Comparison of ENCODE assay signal across 1 cellular context in the genomic region with DNA sequence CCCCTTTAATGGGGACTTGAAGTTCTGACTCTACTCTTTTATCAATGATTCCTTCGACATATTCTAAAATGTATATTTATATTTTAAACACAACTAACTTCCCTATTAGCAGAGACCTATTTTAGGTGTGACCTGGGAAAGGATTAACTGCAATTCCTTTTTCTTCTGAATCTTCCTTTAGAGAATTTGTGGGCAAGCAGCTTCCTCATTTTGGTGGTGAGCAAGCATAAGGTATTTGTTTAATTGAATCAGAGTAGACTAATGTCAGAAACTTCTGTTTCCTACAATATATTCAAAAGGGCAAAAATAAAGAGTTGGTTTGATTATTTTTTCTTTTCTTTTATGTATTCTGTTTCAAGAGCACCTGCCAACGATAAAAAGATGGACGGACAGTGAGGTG.
TF ChIP-seq lines count a peak whose summit lies in the region.

No MANE protein-coding gene starts in this region.

TF ChIP-seq in GM12878, 131 proteins besides CTCF, POLR2A, EP300 and RAD21 (continued from another document and continues in another):
- TF ChIP-seq, protein P1, sequence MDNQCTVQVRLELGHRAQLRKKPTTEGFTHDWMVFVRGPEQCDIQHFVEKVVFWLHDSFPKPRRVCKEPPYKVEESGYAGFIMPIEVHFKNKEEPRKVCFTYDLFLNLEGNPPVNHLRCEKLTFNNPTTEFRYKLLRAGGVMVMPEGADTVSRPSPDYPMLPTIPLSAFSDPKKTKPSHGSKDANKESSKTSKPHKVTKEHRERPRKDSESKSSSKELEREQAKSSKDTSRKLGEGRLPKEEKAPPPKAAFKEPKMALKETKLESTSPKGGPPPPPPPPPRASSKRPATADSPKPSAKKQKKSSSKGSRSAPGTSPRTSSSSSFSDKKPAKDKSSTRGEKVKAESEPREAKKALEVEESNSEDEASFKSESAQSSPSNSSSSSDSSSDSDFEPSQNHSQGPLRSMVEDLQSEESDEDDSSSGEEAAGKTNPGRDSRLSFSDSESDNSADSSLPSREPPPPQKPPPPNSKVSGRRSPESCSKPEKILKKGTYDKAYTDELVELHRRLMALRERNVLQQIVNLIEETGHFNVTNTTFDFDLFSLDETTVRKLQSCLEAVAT (IDR thresholded peaks at IDR 0.05), result no peak
- TF ChIP-seq RFX5 (IDR thresholded peaks at IDR 0.05; ENCODE audit: low read depth, low read length) (no peak), CBFB (IDR thresholded peaks at IDR 0.05; ENCODE audit: low read depth) (no peak), POU2F2 (IDR thresholded peaks at IDR 0.05; ENCODE audit: borderline replicate concordance, low read depth, low read length) (no peak), NR2F1 (conservative IDR thresholded peaks at IDR 0.05) (no peak), CHD4 (IDR thresholded peaks at IDR 0.05) (no peak), ZNF274 (IDR thresholded peaks at IDR 0.05; ENCODE audit: insufficient read depth, insufficient read length) (no peak), ZNF622 (IDR thresholded peaks at IDR 0.05) (no peak), ZNF24 (IDR thresholded peaks at IDR 0.05) (no peak), YY1 (IDR thresholded peaks at IDR 0.05; ENCODE audit: low read depth, low read length) (no peak), NRF1 (conservative IDR thresholded peaks at IDR 0.05; ENCODE audit: low read depth, low read length) (no peak), NBN (IDR thresholded peaks at IDR 0.05) (no peak), CBX3 (IDR thresholded peaks at IDR 0.05; ENCODE audit: borderline replicate concordance, low read depth) (no peak), ZBED1 (IDR thresholded peaks at IDR 0.05; ENCODE audit: borderline replicate concordance) (no peak), MEF2B (IDR thresholded peaks at IDR 0.05; ENCODE audit: partially characterized antibody, poor library complexity, severe bottlenecking) (peak; percentile 28), MYB (IDR thresholded peaks at IDR 0.05; ENCODE audit: borderline replicate concordance, low read depth, low read length) (no peak), EGR1 (IDR thresholded peaks at IDR 0.05; ENCODE audit: borderline replicate concordance in 1 of 2, low read depth in 2 of 2, low read length in 2 of 2) (no peak), KLF5 (IDR thresholded peaks at IDR 0.05; ENCODE audit: partially characterized antibody) (no peak), IKZF1 (conservative IDR thresholded peaks at IDR 0.05) (peak; percentile 46; the same call in 1 of the 2 replicates), E2F8 (IDR thresholded peaks at IDR 0.05; ENCODE audit: low read depth, partially characterized antibody) (no peak), BCL11A (IDR thresholded peaks at IDR 0.05; ENCODE audit: low read depth, low read length) (no peak), MTA2 (IDR thresholded peaks at IDR 0.05; ENCODE audit: low read depth) (peak; percentile 64), ZZZ3 (IDR thresholded peaks at IDR 0.05; ENCODE audit: control insufficient read depth, insufficient read length, low read depth) (no peak), SPI1 (IDR thresholded peaks at IDR 0.05; ENCODE audit: borderline replicate concordance, insufficient read depth, low read depth, low read length) (peak; percentile 64; the same call in 1 of the 2 replicates), HDAC2 (IDR thresholded peaks at IDR 0.05) (no peak), RAD51 (IDR thresholded peaks at IDR 0.05) (no peak), CEBPZ (IDR thresholded peaks at IDR 0.05; ENCODE audit: low read depth, low read length) (no peak), SUZ12 (IDR thresholded peaks at IDR 0.05; ENCODE audit: unreplicated experiment) (no peak), PAX8 (IDR thresholded peaks at IDR 0.05) (no peak), ATF7 (IDR thresholded peaks at IDR 0.05; ENCODE audit: low read depth) (no peak), CHD2 (IDR thresholded peaks at IDR 0.05; ENCODE audit: borderline replicate concordance, low read depth, low read length) (no peak), RUNX3 (IDR thresholded peaks at IDR 0.05; ENCODE audit: low read length) (peak; percentile 62), IKZF2 (IDR thresholded peaks at IDR 0.05) (peak; percentile 59 to 69; a peak in 3 of 4 replicates), POLR2AphosphoS5 (IDR thresholded peaks at IDR 0.05; ENCODE audit: low read length) (no peak), TBL1XR1 (IDR thresholded peaks at IDR 0.05; ENCODE audit: low read depth, low read length) (no peak), RB1 (IDR thresholded peaks at IDR 0.05; ENCODE audit: borderline replicate concordance) (no peak), SMAD1 (IDR thresholded peaks at IDR 0.05; ENCODE audit: low read depth, partially characterized antibody) (no peak), NKRF (conservative IDR thresholded peaks at IDR 0.05) (no peak), SREBF2 (IDR thresholded peaks at IDR 0.05; ENCODE audit: low read length) (no peak), JUND (IDR thresholded peaks at IDR 0.05; ENCODE audit: low read depth, low read length) (no peak), PBX3 (IDR thresholded peaks at IDR 0.05; ENCODE audit: insufficient replicate concordance, low read depth, low read length) (no peak), PML (IDR thresholded peaks at IDR 0.05; ENCODE audit: low read length) (no peak), PAX5 (IDR thresholded peaks at IDR 0.05; ENCODE audit: borderline replicate concordance, low read depth, low read length) (no peak)
- TF ChIP-seq, protein P2, sequence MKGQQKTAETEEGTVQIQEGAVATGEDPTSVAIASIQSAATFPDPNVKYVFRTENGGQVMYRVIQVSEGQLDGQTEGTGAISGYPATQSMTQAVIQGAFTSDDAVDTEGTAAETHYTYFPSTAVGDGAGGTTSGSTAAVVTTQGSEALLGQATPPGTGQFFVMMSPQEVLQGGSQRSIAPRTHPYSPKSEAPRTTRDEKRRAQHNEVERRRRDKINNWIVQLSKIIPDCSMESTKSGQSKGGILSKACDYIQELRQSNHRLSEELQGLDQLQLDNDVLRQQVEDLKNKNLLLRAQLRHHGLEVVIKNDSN (IDR thresholded peaks at IDR 0.05; ENCODE audit: borderline replicate concordance, extremely low read length, insufficient read depth, low read depth, low read length), result no peak
- TF ChIP-seq, protein P3, sequence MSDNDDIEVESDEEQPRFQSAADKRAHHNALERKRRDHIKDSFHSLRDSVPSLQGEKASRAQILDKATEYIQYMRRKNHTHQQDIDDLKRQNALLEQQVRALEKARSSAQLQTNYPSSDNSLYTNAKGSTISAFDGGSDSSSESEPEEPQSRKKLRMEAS (IDR thresholded peaks at IDR 0.05; ENCODE audit: low read depth, low read length), result no peak
- TF ChIP-seq, protein P4, sequence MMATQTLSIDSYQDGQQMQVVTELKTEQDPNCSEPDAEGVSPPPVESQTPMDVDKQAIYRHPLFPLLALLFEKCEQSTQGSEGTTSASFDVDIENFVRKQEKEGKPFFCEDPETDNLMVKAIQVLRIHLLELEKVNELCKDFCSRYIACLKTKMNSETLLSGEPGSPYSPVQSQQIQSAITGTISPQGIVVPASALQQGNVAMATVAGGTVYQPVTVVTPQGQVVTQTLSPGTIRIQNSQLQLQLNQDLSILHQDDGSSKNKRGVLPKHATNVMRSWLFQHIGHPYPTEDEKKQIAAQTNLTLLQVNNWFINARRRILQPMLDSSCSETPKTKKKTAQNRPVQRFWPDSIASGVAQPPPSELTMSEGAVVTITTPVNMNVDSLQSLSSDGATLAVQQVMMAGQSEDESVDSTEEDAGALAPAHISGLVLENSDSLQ (IDR thresholded peaks at IDR 0.05), result no peak
- TF ChIP-seq, protein P5, sequence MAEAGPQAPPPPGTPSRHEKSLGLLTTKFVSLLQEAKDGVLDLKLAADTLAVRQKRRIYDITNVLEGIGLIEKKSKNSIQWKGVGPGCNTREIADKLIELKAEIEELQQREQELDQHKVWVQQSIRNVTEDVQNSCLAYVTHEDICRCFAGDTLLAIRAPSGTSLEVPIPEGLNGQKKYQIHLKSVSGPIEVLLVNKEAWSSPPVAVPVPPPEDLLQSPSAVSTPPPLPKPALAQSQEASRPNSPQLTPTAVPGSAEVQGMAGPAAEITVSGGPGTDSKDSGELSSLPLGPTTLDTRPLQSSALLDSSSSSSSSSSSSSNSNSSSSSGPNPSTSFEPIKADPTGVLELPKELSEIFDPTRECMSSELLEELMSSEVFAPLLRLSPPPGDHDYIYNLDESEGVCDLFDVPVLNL (IDR thresholded peaks at IDR 0.05; ENCODE audit: low read depth, low read length), result no peak
- TF ChIP-seq, protein P6, sequence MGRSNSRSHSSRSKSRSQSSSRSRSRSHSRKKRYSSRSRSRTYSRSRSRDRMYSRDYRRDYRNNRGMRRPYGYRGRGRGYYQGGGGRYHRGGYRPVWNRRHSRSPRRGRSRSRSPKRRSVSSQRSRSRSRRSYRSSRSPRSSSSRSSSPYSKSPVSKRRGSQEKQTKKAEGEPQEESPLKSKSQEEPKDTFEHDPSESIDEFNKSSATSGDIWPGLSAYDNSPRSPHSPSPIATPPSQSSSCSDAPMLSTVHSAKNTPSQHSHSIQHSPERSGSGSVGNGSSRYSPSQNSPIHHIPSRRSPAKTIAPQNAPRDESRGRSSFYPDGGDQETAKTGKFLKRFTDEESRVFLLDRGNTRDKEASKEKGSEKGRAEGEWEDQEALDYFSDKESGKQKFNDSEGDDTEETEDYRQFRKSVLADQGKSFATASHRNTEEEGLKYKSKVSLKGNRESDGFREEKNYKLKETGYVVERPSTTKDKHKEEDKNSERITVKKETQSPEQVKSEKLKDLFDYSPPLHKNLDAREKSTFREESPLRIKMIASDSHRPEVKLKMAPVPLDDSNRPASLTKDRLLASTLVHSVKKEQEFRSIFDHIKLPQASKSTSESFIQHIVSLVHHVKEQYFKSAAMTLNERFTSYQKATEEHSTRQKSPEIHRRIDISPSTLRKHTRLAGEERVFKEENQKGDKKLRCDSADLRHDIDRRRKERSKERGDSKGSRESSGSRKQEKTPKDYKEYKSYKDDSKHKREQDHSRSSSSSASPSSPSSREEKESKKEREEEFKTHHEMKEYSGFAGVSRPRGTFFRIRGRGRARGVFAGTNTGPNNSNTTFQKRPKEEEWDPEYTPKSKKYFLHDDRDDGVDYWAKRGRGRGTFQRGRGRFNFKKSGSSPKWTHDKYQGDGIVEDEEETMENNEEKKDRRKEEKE (IDR thresholded peaks at IDR 0.05), result no peak
